ENCODE assay signal across 22 cellular contexts in genomic region chr9:21565137-21565536, GRCh38.
DNase-seq lines count a peak whose midpoint lies in the region; ATAC-seq, FAIRE-seq and TF ChIP-seq lines count a peak whose summit lies in the region.
"Had no signal": no experiment of that assay in that cellular context is flagged by ENCODE, and none has a peak within 500 bp of the region (broad histone marks: within the 10 kb centered on the region; RNA-seq: fewer than 3 reads in every experiment).

No MANE protein-coding gene starts in this region.

- intact Hi-C loops in activated CD4-positive, alpha-beta memory T cell treated with anti-CD3 and anti-CD28 coated beads for 36 hours (cut with micrococcal nuclease): no loop called here

- CTCF ChIA-PET in A549 (lab: Yijun Ruan, JAX): interaction anchor here (1.4 to 2.9 kb wide), 2 partner anchors 9 to 118 kb away, joined by 3 to 14 read pairs; no protein-coding TSS in a partner anchor
- CTCF ChIA-PET in activated CD4-positive, alpha-beta memory T cell treated with anti-CD3 and anti-CD28 coated beads for 36 hours (lab: Charles Lee): no interaction called here

- H3K36me3 ChIP-seq in astrocyte (ENCODE audit: insufficient read depth, low read length): no peaks in the 10 kb centered on the region
- H3K36me3 ChIP-seq: BLaER1 had no signal

- no peak for TF ChIP-seq POLR2A in A549 (IDR thresholded peaks at IDR 0.05; ENCODE audit: low read length)

- no peaks in the 10 kb centered on the region for H3K36me3 Mint-ChIP-seq in astrocyte (ENCODE audit: low read depth, unreplicated experiment)
- no peaks in the 10 kb centered on the region for H3K36me3 Mint-ChIP-seq in activated CD4-positive, alpha-beta memory T cell treated with anti-CD3 and anti-CD28 coated beads for 36 hours

- H3K4me2 ChIP-seq in A549 (peak overlapping the region; percentile 95), astrocyte (ENCODE audit: low read length) (peak overlapping the region; percentile 32)
- H3K4me2 ChIP-seq: BLaER1 had no signal

- H3K4me3 Mint-ChIP-seq in astrocyte (ENCODE audit: unreplicated experiment): no peak overlapping the region
- H3K4me3 Mint-ChIP-seq in activated CD4-positive, alpha-beta memory T cell treated with anti-CD3 and anti-CD28 coated beads for 36 hours: no peak overlapping the region
- H3K4me3 Mint-ChIP-seq: CD8-positive, alpha-beta memory T cell had no signal

- H3K27ac ChIP-seq in A549 (peak overlapping the region; percentile 84 to 94), astrocyte (ENCODE audit: low read depth, low read length) (no peak overlapping the region), foreskin keratinocyte (no peak overlapping the region)
- H3K27ac ChIP-seq: BLaER1 had no signal

- H3K4me3 ChIP-seq in A549 (peak overlapping the region; percentile 79; the same call in 2 of the 3 replicates), astrocyte (ENCODE audit: insufficient read depth, low read depth, low read length) (no peak overlapping the region)
- H3K4me3 ChIP-seq: BLaER1 had no signal

- no peak for DNase-seq in A549 (ENCODE audit: low read depth in 1 of 2, low spot score in 1 of 2)
- peak; percentile 55 for DNase-seq in HT1080 (ENCODE audit: low read depth)
- peak; percentile 83 for DNase-seq in astrocyte (ENCODE audit: low read depth)
- DNase-seq in foreskin keratinocyte: peak; percentile 86 to 87
- no peak for DNase-seq in activated CD4-positive, alpha-beta memory T cell treated with anti-CD3 and anti-CD28 coated beads for 36 hours
- no peak for DNase-seq in GDM1 (lab: John Stamatoyannopoulos, UW)
- DNase-seq in activated CD8-positive, alpha-beta memory T cell treated with anti-CD3 and anti-CD28 coated beads, Interleukin-2, amount 50 U/mL, for 48 hours: no peak
- no peak for DNase-seq in GM10266 (ENCODE audit: extremely low spot score)
- DNase-seq: 8988T; CD8-positive, alpha-beta memory T cell; DND-41; GF-D8; IMR-90; Kasumi-1; NCI-H187; NCI-H345; NCI-H69; OCI-M1 had no signal

- H2AFZ ChIP-seq in astrocyte (ENCODE audit: low read depth, low read length): peak overlapping the region; percentile 0

- H3K9me3 ChIP-seq in A549: no peaks in the 10 kb centered on the region
- H3K9me3 ChIP-seq in astrocyte (ENCODE audit: insufficient read depth, low read depth, low read length): no peaks in the 10 kb centered on the region
- H3K9me3 ChIP-seq: BLaER1 had no signal

- H3K27ac Mint-ChIP-seq in astrocyte (ENCODE audit: unreplicated experiment): no peak overlapping the region
- no peak overlapping the region for H3K27ac Mint-ChIP-seq in activated CD4-positive, alpha-beta memory T cell treated with anti-CD3 and anti-CD28 coated beads for 36 hours

- no peaks in the 10 kb centered on the region for H4K20me1 ChIP-seq in astrocyte (ENCODE audit: insufficient read depth, low read length)
- H4K20me1 ChIP-seq: BLaER1 had no signal

- no peak; a peak in 1 of 5 replicates for TF ChIP-seq EP300 in A549 (IDR thresholded peaks at IDR 0.05)

- no peaks in the 10 kb centered on the region for H3K27me3 ChIP-seq in astrocyte (ENCODE audit: insufficient read depth, low read length)
- H3K27me3 ChIP-seq in foreskin keratinocyte: no peaks in the 10 kb centered on the region

- POLR2A ChIA-PET in A549 (lab: Yijun Ruan, JAX): interaction anchor here (0.6 to 2.3 kb wide), 5 partner anchors 11 to 117 kb away, joined by 3 to 10 read pairs (median 3); no protein-coding TSS in a partner anchor
- POLR2A ChIA-PET in activated CD4-positive, alpha-beta memory T cell treated with anti-CD3 and anti-CD28 coated beads for 36 hours (lab: Charles Lee): no interaction called here

- TF ChIP-seq CTCF in A549 (IDR thresholded peaks at IDR 0.05) (no peak), astrocyte (IDR thresholded peaks at IDR 0.05; ENCODE audit: insufficient read depth, low read depth, low read length) (no peak), foreskin keratinocyte (conservative IDR thresholded peaks at IDR 0.05) (no peak), GM10266 (IDR thresholded peaks at IDR 0.05; ENCODE audit: control insufficient read depth, insufficient read depth, low read depth, missing control alignments) (no peak)

- H3K27me3 Mint-ChIP-seq in astrocyte (ENCODE audit: low read depth, unreplicated experiment): no peaks in the 10 kb centered on the region
- H3K27me3 Mint-ChIP-seq in activated CD4-positive, alpha-beta memory T cell treated with anti-CD3 and anti-CD28 coated beads for 36 hours: peaks cover 18% of the 10 kb centered on the region

- WGBS in A549 (ENCODE audit: missing lambda C conversion rate): 0% methylated on average over 2 of the region's 2 CpGs

- no peaks in the 10 kb centered on the region for H3K9me3 Mint-ChIP-seq in astrocyte (ENCODE audit: unreplicated experiment)
- H3K9me3 Mint-ChIP-seq in activated CD4-positive, alpha-beta memory T cell treated with anti-CD3 and anti-CD28 coated beads for 36 hours: no peaks in the 10 kb centered on the region
- H3K9me3 Mint-ChIP-seq: CD8-positive, alpha-beta memory T cell had no signal

- peaks cover 81% of the 10 kb centered on the region for H3K79me2 ChIP-seq in astrocyte (ENCODE audit: insufficient read depth, low read length)

- H3K9ac ChIP-seq in astrocyte (ENCODE audit: low read length): no peak overlapping the region
- H3K9ac ChIP-seq: BLaER1 had no signal

- peaks cover 68% of the 10 kb centered on the region for H3K4me1 ChIP-seq in A549
- H3K4me1 ChIP-seq in astrocyte (ENCODE audit: insufficient read depth, low read length): peaks cover 17% of the 10 kb centered on the region
- peaks cover 50% of the 10 kb centered on the region for H3K4me1 ChIP-seq in foreskin keratinocyte
- H3K4me1 ChIP-seq: BLaER1 had no signal

- TF ChIP-seq RAD21 in A549 (conservative IDR thresholded peaks at IDR 0.05 in 1 of 2, IDR thresholded peaks at IDR 0.05 in 1 of 2): 0 out of 5 replicates have a peak, but pooled peaks of 1 of the 2 experiments have one; percentile 2

- FAIRE-seq in A549 (lab: Jason Lieb, UNC) (no peak), astrocyte (lab: Jason Lieb, UNC) (peak; percentile 91)
- FAIRE-seq: GM12892, H1 had no signal

- ATAC-seq in A549: peak; percentile 9 to 52; a peak in 4 of 6 replicates
- peak; percentile 46 for ATAC-seq in foreskin keratinocyte
- ATAC-seq: Right ventricle myocardium inferior had no signal

- H3K4me1 Mint-ChIP-seq in astrocyte (ENCODE audit: low read depth, unreplicated experiment): peaks cover 16% of the 10 kb centered on the region
- peaks cover 12% of the 10 kb centered on the region for H3K4me1 Mint-ChIP-seq in activated CD4-positive, alpha-beta memory T cell treated with anti-CD3 and anti-CD28 coated beads for 36 hours (ENCODE audit: low read depth)

TF ChIP-seq in A549, 52 proteins besides CTCF, POLR2A, EP300 and RAD21:
- TF ChIP-seq GATA3 (IDR thresholded peaks at IDR 0.05; ENCODE audit: borderline replicate concordance) (0 out of 2 replicates have a peak, but pooled peaks have one; percentile 39), FOXS1 (CRISPR knock-in tag; IDR thresholded peaks at IDR 0.05) (no peak), CEBPB (IDR thresholded peaks at IDR 0.05) (0 out of 4 replicates have a peak, but pooled peaks of 1 of the 2 experiments have one; percentile 11)
TF ChIP-seq in A549: peak in this region for 2.

Comparison
In these comparisons a context has a peak if more than half of its experiments do, and no peak if none do; other contexts are left out.
1. DNase-seq: peak in HT1080 (single experiment), astrocyte (single experiment) and foreskin keratinocyte (2 of 2); none in A549 (0 of 2), activated CD4-positive, alpha-beta memory T cell treated with anti-CD3 and anti-CD28 coated beads for 36 hours (single experiment), GDM1 (single experiment), activated CD8-positive, alpha-beta memory T cell treated with anti-CD3 and anti-CD28 coated beads, Interleukin-2, amount 50 U/mL, for 48 hours (single experiment) and GM10266 (single experiment).
2. H3K27ac ChIP-seq: peak in A549 (2 of 2); none in astrocyte (single experiment) and foreskin keratinocyte (single experiment).